ENCODE assay signal across 8 cellular contexts in the genomic region with DNA sequence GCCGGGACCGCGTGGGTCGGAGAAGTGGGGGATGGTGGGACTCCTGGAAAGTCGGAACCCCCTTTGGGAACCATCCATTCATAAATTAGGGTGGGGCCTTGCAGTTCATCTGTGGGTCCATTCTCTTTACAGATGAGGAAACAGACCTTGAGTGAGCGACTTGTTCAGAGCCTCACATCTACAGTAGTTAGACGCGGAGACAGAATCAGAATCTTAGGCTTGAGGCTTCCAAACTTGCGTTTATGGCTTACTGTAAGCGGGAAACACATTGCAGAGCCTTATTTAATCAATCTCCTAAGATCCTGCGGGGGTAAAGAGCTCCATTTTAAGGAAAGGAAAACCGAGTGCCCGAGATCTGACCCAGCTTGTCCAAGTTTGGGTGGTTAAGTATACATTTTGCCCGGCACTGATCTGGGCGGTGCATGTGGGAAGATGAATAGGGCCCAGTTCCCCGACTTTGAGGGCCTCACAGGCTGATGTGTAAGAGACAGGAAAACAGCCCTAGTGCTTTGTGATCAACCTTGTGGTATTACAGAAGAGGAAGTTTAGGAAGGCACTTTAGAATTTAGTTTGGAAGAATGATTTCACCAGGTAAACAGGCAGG. TPM values are rescaled to one million over a fixed set of nuclear protein-coding genes. Genes with fewer than 3 reads are reported as not detected.
DNase-seq lines count a peak whose midpoint lies in the region; ATAC-seq and TF ChIP-seq lines count a peak whose summit lies in the region.

No MANE protein-coding gene starts in this region.

- peak; percentile 33 for ATAC-seq in HG02938 (IDR thresholded peaks at IDR 0.05; ENCODE audit: unreplicated experiment)

- CTCF ChIA-PET in GM10248 (lab: Yijun Ruan, JAX): interaction anchor here (1.0 to 3.7 kb wide), 7 partner anchors 12 to 528 kb away, joined by 3 to 27 read pairs (median 4); no protein-coding TSS in a partner anchor

- peak overlapping the region; percentile 85 for H3K4me3 ChIP-seq in fibroblast of villous mesenchyme (ENCODE audit: low read depth, low read length)
- peak overlapping the region; percentile 90 for H3K4me3 ChIP-seq in retinal pigment epithelial cell (ENCODE audit: low read length)

- DNase-seq in GM10248 (ENCODE audit: extremely low spot score): peak; percentile 33
- peak; percentile 69 for DNase-seq in NCI-H69 (lab: John Stamatoyannopoulos, UW)
- peak; percentile 24 for DNase-seq in activated T-cell treated with anti-CD3 and anti-CD28 coated beads for 48 hours (ENCODE audit: low read depth)
- no peak for DNase-seq in fibroblast of villous mesenchyme (ENCODE audit: low read depth)
- no peak for DNase-seq in retinal pigment epithelial cell (ENCODE audit: low read depth)
- no peak for DNase-seq in OCI-M2 (lab: John Stamatoyannopoulos, UW; ENCODE audit: unreplicated experiment)
- no peak for DNase-seq in mesenteric fat pad (ENCODE audit: low spot score)

- POLR2A ChIA-PET in GM10248 (lab: Yijun Ruan, JAX): interaction anchor here (1.0 kb wide), 1 partner anchor 222 kb away, joined by 4 read pairs; no protein-coding TSS in a partner anchor

- TF ChIP-seq CTCF in GM10248 (IDR thresholded peaks at IDR 0.05; ENCODE audit: control extremely low read depth, extremely low read depth, low read depth, missing control alignments): no peak
- no peak for TF ChIP-seq CTCF in fibroblast of villous mesenchyme (IDR thresholded peaks at IDR 0.05; ENCODE audit: insufficient read depth, low read depth, low read length)
- no peak for TF ChIP-seq CTCF in retinal pigment epithelial cell (conservative IDR thresholded peaks at IDR 0.05; ENCODE audit: low read depth, low read length)

RNA-seq across cellular contexts. Expression of a gene that starts 0.6 kb away (rescaled TPM):
- total RNA-seq in fibroblast of villous mesenchyme (288 and 293 TPM in 2 replicates), mesenteric fat pad (128 TPM)

Comparison
In these comparisons a context has a peak if more than half of its experiments do, and no peak if none do; other contexts are left out.
1. DNase-seq: peak in GM10248 (single experiment), NCI-H69 (single experiment) and activated T-cell treated with anti-CD3 and anti-CD28 coated beads for 48 hours (single experiment); none in fibroblast of villous mesenchyme (single experiment), retinal pigment epithelial cell (single experiment), OCI-M2 (single experiment) and mesenteric fat pad (single experiment).